8 cellular contexts compared by ENCODE assay signal in the genomic region with DNA sequence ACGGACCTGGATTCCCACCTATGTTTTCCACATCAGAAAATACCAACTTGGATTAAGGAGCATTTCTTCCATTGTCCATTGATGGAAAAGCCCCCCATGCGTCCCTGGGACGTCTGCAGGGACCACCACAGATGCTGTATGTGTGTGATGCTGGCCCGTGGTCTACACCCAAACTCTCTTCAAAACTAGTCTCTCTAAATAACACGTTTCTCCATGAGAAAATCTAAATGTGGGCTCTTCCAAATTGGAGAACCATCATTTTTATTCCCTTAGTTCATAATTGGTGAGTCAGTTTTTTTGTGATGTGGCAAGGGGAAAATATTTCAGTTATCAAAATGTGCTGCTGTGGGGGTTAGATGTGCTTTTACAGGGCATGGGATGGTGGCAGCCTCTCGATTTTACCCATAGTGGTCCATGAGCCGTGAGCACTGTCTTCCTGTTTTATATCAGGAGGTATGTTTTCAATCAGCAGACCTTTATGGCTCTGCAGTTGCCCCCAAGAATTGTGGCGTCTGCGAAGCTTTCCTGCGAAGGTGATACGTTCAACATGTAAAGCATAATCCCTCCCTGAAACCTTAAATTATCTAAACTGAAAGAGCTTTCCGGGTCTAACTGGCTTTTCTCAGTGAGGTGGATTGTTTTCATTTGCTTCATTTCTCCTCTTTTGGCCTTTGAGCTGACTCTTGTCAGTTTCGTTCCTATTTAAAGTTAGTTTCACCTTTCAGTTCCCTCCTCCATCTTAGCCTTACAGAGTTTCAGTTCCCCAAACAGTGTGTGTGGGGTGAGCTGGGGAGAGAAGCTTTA.
DNase-seq lines count a peak whose midpoint lies in the region; ATAC-seq and TF ChIP-seq lines count a peak whose summit lies in the region.

No MANE protein-coding gene starts in this region.

- H3K4me1 ChIP-seq in CD4-positive, alpha-beta memory T cell (ENCODE audit: insufficient read depth, low read length), result peaks cover 21% of the 10 kb centered on the region
- H3K4me1 ChIP-seq in IMR-90 (ENCODE audit: control insufficient read depth, insufficient read depth, low read length), result no peaks in the 10 kb centered on the region
- H3K4me1 ChIP-seq in vagina, result peaks cover 17% of the 10 kb centered on the region

- H2BK20ac ChIP-seq in IMR-90 (ENCODE audit: low read depth, low read length), result no peak overlapping the region

- no peak for TF ChIP-seq CTCF in IMR-90 (conservative IDR thresholded peaks at IDR 0.05; ENCODE audit: low read depth, low read length)
- TF ChIP-seq CTCF in brain (conservative IDR thresholded peaks at IDR 0.05), result no peak
- TF ChIP-seq CTCF in vagina (IDR thresholded peaks at IDR 0.05), result no peak

- H3K4me3 Mint-ChIP-seq in CD4-positive, alpha-beta memory T cell, result peak overlapping the region; percentile 9 to 74 (median 68)
- no peak overlapping the region for H3K4me3 Mint-ChIP-seq in brain

- H3K9me1 ChIP-seq in IMR-90 (ENCODE audit: insufficient read depth, low read length), result no peaks in the 10 kb centered on the region

- no peak for TF ChIP-seq RAD21 in IMR-90 (IDR thresholded peaks at IDR 0.05; ENCODE audit: low read length)

- TF ChIP-seq POLR2A in IMR-90 (IDR thresholded peaks at IDR 0.05; ENCODE audit: low read depth, low read length) (no peak), vagina (IDR thresholded peaks at IDR 0.05) (no peak)

- H3K36me3 ChIP-seq in CD4-positive, alpha-beta memory T cell (ENCODE audit: insufficient read depth, low read length), result no peaks in the 10 kb centered on the region
- no peaks in the 10 kb centered on the region for H3K36me3 ChIP-seq in IMR-90 (ENCODE audit: control insufficient read depth, insufficient read depth, low read length)
- no peaks in the 10 kb centered on the region for H3K36me3 ChIP-seq in vagina

- intact Hi-C loops in CD4-positive, alpha-beta memory T cell (cut with micrococcal nuclease), result no loop called here
- intact Hi-C loops in IMR-90 (cut with micrococcal nuclease) (no loop called here), vagina (cut with DNase I) (no loop called here)

- H4K91ac ChIP-seq in IMR-90 (ENCODE audit: insufficient read depth, low read depth, low read length), result no peak overlapping the region

- no peak overlapping the region for H4K5ac ChIP-seq in IMR-90 (ENCODE audit: low read depth, low read length)

- CTCF ChIA-PET in CD4-positive, alpha-beta memory T cell (lab: Charles Lee; ENCODE audit: partially characterized antibody), result no interaction called here
- CTCF ChIA-PET in IMR-90 (lab: Yijun Ruan, JAX), result no interaction called here

- H3K4me1 Mint-ChIP-seq in CD4-positive, alpha-beta memory T cell, result peaks cover 16 to 22% (median 19%) of the 10 kb centered on the region in 4 donors
- H3K4me1 Mint-ChIP-seq in brain, result peaks cover 60% of the 10 kb centered on the region

- H3K14ac ChIP-seq in IMR-90 (replicated peaks; ENCODE audit: low read depth, low read length), result no peak overlapping the region

- H3K27me3 Mint-ChIP-seq in CD4-positive, alpha-beta memory T cell, result no peaks in the 10 kb centered on the region
- no peaks in the 10 kb centered on the region for H3K27me3 Mint-ChIP-seq in brain

- H3K4me3 ChIP-seq in CD4-positive, alpha-beta memory T cell (ENCODE audit: low read length in 2 of 2), result peak overlapping the region in 1 of 2 donors; percentile 15
- H3K4me3 ChIP-seq in IMR-90 (ENCODE audit: insufficient read depth, low read depth, low read length) (no peak overlapping the region), vagina (no peak overlapping the region)

- 0 out of 2 replicates have a peak overlapping the region, but pooled peaks have one; percentile 12 for H3K56ac ChIP-seq in IMR-90 (ENCODE audit: extremely low read depth, insufficient read depth, low read length)

- H3K9me3 Mint-ChIP-seq in CD4-positive, alpha-beta memory T cell, result no peaks in the 10 kb centered on the region
- peaks cover 0 to 3% (median 0%) of the 10 kb centered on the region in 5 experiments for H3K9me3 Mint-ChIP-seq in brain

- POLR2A ChIA-PET in CD4-positive, alpha-beta memory T cell (lab: Charles Lee; ENCODE audit: partially characterized antibody), result interaction anchor here (1.2 kb wide), 1 partner anchor 35 kb away, joined by 4 read pairs; no protein-coding TSS in a partner anchor
- POLR2A ChIA-PET in IMR-90 (lab: Charles Lee; ENCODE audit: unreplicated experiment), result no interaction called here

- H3K36me3 Mint-ChIP-seq in CD4-positive, alpha-beta memory T cell, result no peaks in the 10 kb centered on the region
- H3K36me3 Mint-ChIP-seq in brain, result peaks cover 61% of the 10 kb centered on the region

- H3K27me3 ChIP-seq in CD4-positive, alpha-beta memory T cell (ENCODE audit: insufficient read depth, low read length), result no peaks in the 10 kb centered on the region
- H3K27me3 ChIP-seq in IMR-90 (ENCODE audit: control insufficient read depth, insufficient read depth, low read length) (peaks cover 2% of the 10 kb centered on the region; the same call in 1 of the 2 replicates), vagina (no peaks in the 10 kb centered on the region)

- H3K4me2 ChIP-seq in IMR-90 (ENCODE audit: low read depth, low read length), result no peak overlapping the region

- ATAC-seq in GM21390 (IDR thresholded peaks at IDR 0.05; ENCODE audit: unreplicated experiment), result peak; percentile 94
- ATAC-seq in IMR-90 (ENCODE audit: low read depth), result no peak

- BruUV-seq in IMR-90 (replicated peaks; lab: Mats Ljungman, UMichigan), result no TSS peak

- no peak overlapping the region for H3K23ac ChIP-seq in IMR-90 (ENCODE audit: low read depth, low read length)

- no peaks in the 10 kb centered on the region for H4K20me1 ChIP-seq in IMR-90 (ENCODE audit: insufficient read depth, low read length)

- no peaks in the 10 kb centered on the region for H3K79me1 ChIP-seq in IMR-90 (ENCODE audit: low read depth in 1 of 2, low read length in 2 of 2)

- DNase-seq in CD4-positive, alpha-beta memory T cell, result peak in 2 of 5 donors; percentile 8
- DNase-seq in IMR-90 (no peak), vagina (ENCODE audit: extremely low spot score in 2 of 2) (no peak), T1000 (lab: John Stamatoyannopoulos, UW) (no peak), cerebellar cortex (ENCODE audit: low spot score) (no peak)
- peak; percentile 41 to 61 for DNase-seq in stimulated activated CD8-positive, alpha-beta memory T cell treated with anti-CD3 and anti-CD28 coated beads, Interleukin-7, amount 100 ng/mL, for 48 hours (ENCODE audit: extremely low read depth in 1 of 2, low read depth in 1 of 2)

- H2BK120ac ChIP-seq in IMR-90 (ENCODE audit: low read depth, low read length), result no peak overlapping the region

- no peak overlapping the region for H2AK5ac ChIP-seq in IMR-90 (ENCODE audit: low read depth, low read length)

- no peak overlapping the region for H3K9ac ChIP-seq in IMR-90 (ENCODE audit: low read depth, low read length)

- H4K8ac ChIP-seq in IMR-90 (ENCODE audit: low read depth in 2 of 2, low read length in 2 of 2), result no peak overlapping the region

- H2AK9ac ChIP-seq in IMR-90 (replicated peaks; ENCODE audit: low read depth, low read length, poor library complexity), result no peak overlapping the region

- H3K27ac Mint-ChIP-seq in CD4-positive, alpha-beta memory T cell, result peak overlapping the region; percentile 16 to 91 (median 79)
- peak overlapping the region in 3 of 5 experiments; percentile 46 to 66 (median 57) for H3K27ac Mint-ChIP-seq in brain

- no peak overlapping the region for H2BK15ac ChIP-seq in IMR-90 (ENCODE audit: low read depth, low read length)

- H3K27ac ChIP-seq in CD4-positive, alpha-beta memory T cell (ENCODE audit: low read depth, low read length), result no peak overlapping the region
- H3K27ac ChIP-seq in IMR-90 (ENCODE audit: insufficient read depth, low read length), result no peak overlapping the region
- no peak overlapping the region for H3K27ac ChIP-seq in vagina

- in situ Hi-C loops in IMR-90 (cut with MboI; ENCODE audit: low sequenced_read_pairs), result no loop called here

- H3K4ac ChIP-seq in IMR-90 (ENCODE audit: low read depth, low read length), result no peak overlapping the region

- no peak overlapping the region for H2AFZ ChIP-seq in IMR-90 (replicated peaks; ENCODE audit: low read length, poor library complexity)

- no peak overlapping the region for H3K18ac ChIP-seq in IMR-90 (ENCODE audit: low read depth, low read length)

- no peak overlapping the region for H2BK5ac ChIP-seq in IMR-90 (ENCODE audit: low read depth, low read length, poor library complexity, severe bottlenecking)

- H3K9me3 ChIP-seq in CD4-positive, alpha-beta memory T cell (ENCODE audit: control insufficient read depth in 1 of 2, low read length in 2 of 2), result no peaks in the 10 kb centered on the region
- H3K9me3 ChIP-seq in IMR-90 (ENCODE audit: control insufficient read depth, insufficient read depth, low read length) (no peaks in the 10 kb centered on the region), vagina (no peaks in the 10 kb centered on the region)

- WGBS in IMR-90 (ENCODE audit: extremely low coverage in 2 of 2, insufficient read length in 1 of 2), 2 experiments, result 67% methylated on average over 1 of the region's 13 CpGs; no CpG with 5 or more reads in 1 of the 2 experiments

- dilution Hi-C loops in IMR-90 (cut with HindIII; ENCODE audit: low sequenced_read_pairs, unreplicated experiment), result no loop called here

TF ChIP-seq in IMR-90, 13 proteins besides CTCF, POLR2A, EP300 and RAD21 (continues in another document):
- TF ChIP-seq MXI1 (IDR thresholded peaks at IDR 0.05; ENCODE audit: borderline replicate concordance, low read depth, low read length) (no peak), CHD1 (IDR thresholded peaks at IDR 0.05; ENCODE audit: low read depth, low read length) (no peak), MAFK (IDR thresholded peaks at IDR 0.05; ENCODE audit: low read depth, low read length) (no peak), RCOR1 (IDR thresholded peaks at IDR 0.05; ENCODE audit: insufficient replicate concordance, low read length) (no peak), NFE2L2 (IDR thresholded peaks at IDR 0.05; ENCODE audit: low read depth, low read length) (no peak), BHLHE40 (IDR thresholded peaks at IDR 0.05; ENCODE audit: low read depth, low read length) (no peak), SMC3 (IDR thresholded peaks at IDR 0.05; ENCODE audit: low read depth, low read length) (no peak), FOS (IDR thresholded peaks at IDR 0.05; ENCODE audit: low read depth, low read length) (no peak)
- TF ChIP-seq, protein P1, sequence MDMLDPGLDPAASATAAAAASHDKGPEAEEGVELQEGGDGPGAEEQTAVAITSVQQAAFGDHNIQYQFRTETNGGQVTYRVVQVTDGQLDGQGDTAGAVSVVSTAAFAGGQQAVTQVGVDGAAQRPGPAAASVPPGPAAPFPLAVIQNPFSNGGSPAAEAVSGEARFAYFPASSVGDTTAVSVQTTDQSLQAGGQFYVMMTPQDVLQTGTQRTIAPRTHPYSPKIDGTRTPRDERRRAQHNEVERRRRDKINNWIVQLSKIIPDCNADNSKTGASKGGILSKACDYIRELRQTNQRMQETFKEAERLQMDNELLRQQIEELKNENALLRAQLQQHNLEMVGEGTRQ (IDR thresholded peaks at IDR 0.05; ENCODE audit: low read depth, low read length), result no peak

Comparison
In these comparisons a context has a peak if more than half of its experiments do, and no peak if none do; other contexts are left out.
1. DNase-seq: peak in stimulated activated CD8-positive, alpha-beta memory T cell treated with anti-CD3 and anti-CD28 coated beads, Interleukin-7, amount 100 ng/mL, for 48 hours (2 of 2); none in IMR-90 (single experiment), vagina (0 of 2), T1000 (single experiment) and cerebellar cortex (single experiment).
2. H3K4me3 Mint-ChIP-seq: peak in CD4-positive, alpha-beta memory T cell (8 of 8); none in brain (0 of 5).